ENCODE assay signal across 8 cellular contexts in genomic region chr19:43826787-43827754, GRCh38. TPM values are rescaled to one million over a fixed set of nuclear protein-coding genes. Genes with fewer than 3 reads are reported as not detected.
DNase-seq lines count a peak whose midpoint lies in the region; ATAC-seq and TF ChIP-seq lines count a peak whose summit lies in the region.

Gene ZNF283 (plus strand): TSS chr19:43827321. CDS start chr19:43833505, 6,184 bp downstream.

- CTCF ChIA-PET in activated CD8-positive, alpha-beta memory T cell treated with anti-CD3 and anti-CD28 coated beads, Interleukin-2, amount 10 ng/mL, durations not matched to agents 7 days and 5 days (lab: Charles Lee), result interaction anchor here (1.0 to 2.2 kb wide), 2 partner anchors 17 to 108 kb away, joined by 3 to 6 read pairs; partner anchors contain the start of gene ZNF45

- peaks cover 33% of the 10 kb centered on the region for H3K36me3 Mint-ChIP-seq in activated CD8-positive, alpha-beta memory T cell treated with anti-CD3 and anti-CD28 coated beads, Interleukin-2, amount 10 ng/mL, durations not matched to agents 7 days and 5 days
- peaks cover 24% of the 10 kb centered on the region for H3K36me3 Mint-ChIP-seq in endothelial cell (ENCODE audit: low read depth, unreplicated experiment)

- peak; percentile 96 for DNase-seq in AG20443 (ENCODE audit: low spot score)
- peak; percentile 74 for DNase-seq in HS-27A (ENCODE audit: low read depth)
- peak; percentile 50 for DNase-seq in NOMO-1 treated with DMSO at 0.1 percent for 48 hours (lab: John Stamatoyannopoulos, UW; ENCODE audit: unreplicated experiment)
- DNase-seq in activated CD8-positive, alpha-beta memory T cell treated with anti-CD3 and anti-CD28 coated beads, Interleukin-2, amount 10 ng/mL, durations not matched to agents 7 days and 5 days, result peak; percentile 90
- peak; percentile 73 for DNase-seq in endothelial cell (ENCODE audit: low spot score)
- DNase-seq in mesenteric fat pad (ENCODE audit: low spot score), result peak; percentile 93
- DNase-seq in stimulated activated CD8-positive, alpha-beta memory T cell treated with anti-CD3 and anti-CD28 coated beads, Interleukin-12 subunit alpha, Interleukin-12 subunit beta, amount 100 ng/mL, for 4 hours (ENCODE audit: low read depth), result peak; percentile 69

- peak; percentile 96 for ATAC-seq in activated CD8-positive, alpha-beta memory T cell treated with anti-CD3 and anti-CD28 coated beads, Interleukin-2, amount 10 ng/mL, durations not matched to agents 7 days and 5 days

- H3K4me3 Mint-ChIP-seq in activated CD8-positive, alpha-beta memory T cell treated with anti-CD3 and anti-CD28 coated beads, Interleukin-2, amount 10 ng/mL, durations not matched to agents 7 days and 5 days, result peak within 1 kb of the TSS; percentile 85
- peak within 1 kb of the TSS; percentile 93 for H3K4me3 Mint-ChIP-seq in endothelial cell (ENCODE audit: unreplicated experiment)

- H3K4me1 Mint-ChIP-seq in activated CD8-positive, alpha-beta memory T cell treated with anti-CD3 and anti-CD28 coated beads, Interleukin-2, amount 10 ng/mL, durations not matched to agents 7 days and 5 days, result peaks cover 19% of the 10 kb centered on the region
- peaks cover 6% of the 10 kb centered on the region for H3K4me1 Mint-ChIP-seq in endothelial cell (ENCODE audit: unreplicated experiment)

- peaks cover 12% of the 10 kb centered on the region for H3K27me3 Mint-ChIP-seq in activated CD8-positive, alpha-beta memory T cell treated with anti-CD3 and anti-CD28 coated beads, Interleukin-2, amount 10 ng/mL, durations not matched to agents 7 days and 5 days
- H3K27me3 Mint-ChIP-seq in endothelial cell (ENCODE audit: unreplicated experiment), result peaks cover 6% of the 10 kb centered on the region

- TF ChIP-seq POLR2A in GM19193 (IDR thresholded peaks at IDR 0.05; ENCODE audit: extremely low read depth, insufficient read depth, insufficient read length), result peak; percentile 36

- H3K27ac Mint-ChIP-seq in activated CD8-positive, alpha-beta memory T cell treated with anti-CD3 and anti-CD28 coated beads, Interleukin-2, amount 10 ng/mL, durations not matched to agents 7 days and 5 days, result peak within 1 kb of the TSS; percentile 68
- H3K27ac Mint-ChIP-seq in endothelial cell (ENCODE audit: unreplicated experiment), result no peak within 1 kb of the TSS

- peaks cover 13% of the 10 kb centered on the region for H3K9me3 Mint-ChIP-seq in activated CD8-positive, alpha-beta memory T cell treated with anti-CD3 and anti-CD28 coated beads, Interleukin-2, amount 10 ng/mL, durations not matched to agents 7 days and 5 days (ENCODE audit: low read depth)
- no peaks in the 10 kb centered on the region for H3K9me3 Mint-ChIP-seq in endothelial cell (ENCODE audit: unreplicated experiment)

- TF ChIP-seq CTCF in endothelial cell (IDR thresholded peaks at IDR 0.05; ENCODE audit: unreplicated experiment), result no peak

RNA-seq across cellular contexts. Expression of gene ZNF283, which starts in this region (rescaled TPM):
- total RNA-seq in activated CD8-positive, alpha-beta memory T cell treated with anti-CD3 and anti-CD28 coated beads, Interleukin-2, amount 10 ng/mL, durations not matched to agents 7 days and 5 days, result 1 to 10 TPM; 5.2 to 6.5 TPM
- total RNA-seq in endothelial cell (ENCODE audit: unreplicated experiment) (9.3 TPM), mesenteric fat pad (8.2 TPM)

Comparison
In these comparisons a context has a peak if more than half of its experiments do, and no peak if none do; other contexts are left out.
1. Peak in every context shown above with its lines: DNase-seq and ATAC-seq.